ENCODE assay signal across 23 cellular contexts in the genomic region with DNA sequence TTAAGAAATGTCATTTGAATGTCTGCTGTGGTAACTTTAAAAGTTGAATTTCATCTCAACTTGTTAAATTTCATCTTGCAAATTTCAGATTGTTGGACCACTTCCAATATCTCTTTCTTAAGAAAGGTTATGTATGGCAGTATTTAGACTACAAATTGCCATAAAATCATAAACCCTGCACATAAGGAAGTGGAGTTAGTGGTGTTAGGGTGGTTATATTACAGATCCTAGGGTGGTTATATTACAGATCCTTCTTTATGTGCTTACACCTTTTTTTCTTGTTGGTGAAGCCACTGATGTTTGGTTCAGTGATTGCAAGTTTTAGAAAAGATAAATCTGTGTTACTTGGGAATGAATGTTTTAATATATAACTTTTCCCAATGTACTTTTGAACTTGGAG.
"Had no signal": no experiment of that assay in that cellular context is flagged by ENCODE, and none has a peak within 500 bp of the region (broad histone marks: within the 10 kb centered on the region; RNA-seq: fewer than 3 reads in every experiment).

No MANE protein-coding gene starts in this region.

- H3K4me3 Mint-ChIP-seq: naive thymus-derived CD8-positive, alpha-beta T cell; neural progenitor cell; stimulated activated naive CD8-positive, alpha-beta T cell treated with anti-CD3 and anti-CD28 coated beads, Interleukin-15, Interleukin-2, amounts not matched to agents 100 ng/mL and 50 ng/mL, for 24 hours had no signal

- H3K36me3 ChIP-seq: colonic mucosa, neural progenitor cell, ovary, tibial artery, upper lobe of right lung, vagina had no signal

- H3K9me3 Mint-ChIP-seq: naive thymus-derived CD8-positive, alpha-beta T cell; neural progenitor cell; stimulated activated naive CD8-positive, alpha-beta T cell treated with anti-CD3 and anti-CD28 coated beads, Interleukin-15, Interleukin-2, amounts not matched to agents 100 ng/mL and 50 ng/mL, for 24 hours had no signal

- H3K4me2 ChIP-seq: neural progenitor cell had no signal

- H3K4me1 Mint-ChIP-seq: naive thymus-derived CD8-positive, alpha-beta T cell had no signal

- H3K27ac Mint-ChIP-seq: naive thymus-derived CD8-positive, alpha-beta T cell; neural progenitor cell; progenitor cell of endocrine pancreas; stimulated activated naive CD8-positive, alpha-beta T cell treated with anti-CD3 and anti-CD28 coated beads, Interleukin-15, Interleukin-2, amounts not matched to agents 100 ng/mL and 50 ng/mL, for 24 hours had no signal

- H2AFZ ChIP-seq: hepatocyte, neural progenitor cell had no signal

- ATAC-seq: foreskin keratinocyte; left cardiac atrium; left ventricle myocardium superior; naive thymus-derived CD8-positive, alpha-beta T cell; right cardiac atrium; upper lobe of right lung had no signal

- H3K4me3 ChIP-seq: colonic mucosa, hepatocyte, lung, neural progenitor cell, ovary, tibial artery, upper lobe of right lung, vagina had no signal

- H3K36me3 Mint-ChIP-seq: naive thymus-derived CD8-positive, alpha-beta T cell had no signal

- H3K27me3 Mint-ChIP-seq: progenitor cell of endocrine pancreas had no signal

- DNase-seq: colonic mucosa; dermis blood vessel endothelial cell; foreskin keratinocyte; head of caudate nucleus; kidney; left cardiac atrium; left ventricle myocardium superior; mesendoderm; naive thymus-derived CD8-positive, alpha-beta T cell; nucleus accumbens; ovary; right cardiac atrium; small intestine; stimulated activated CD4-positive, alpha-beta T cell treated with anti-CD3 and anti-CD28 coated beads, Interleukin-12 subunit alpha, Interleukin-12 subunit beta, amount 100 ng/mL, for 4 hours; stimulated activated CD4-positive, alpha-beta T cell treated with anti-CD3 and anti-CD28 coated beads, Interleukin-2, amount 100 ng/mL, for 48 hours; tibial artery; upper lobe of right lung had no signal

- H3K4me1 ChIP-seq: tibial artery had no signal

- H3K9ac ChIP-seq: neural progenitor cell had no signal

- H3K27me3 ChIP-seq: colonic mucosa, foreskin keratinocyte, hepatocyte, neural progenitor cell, ovary, tibial artery, upper lobe of right lung, vagina had no signal

- H3K27ac ChIP-seq: colonic mucosa, foreskin keratinocyte, hepatocyte, neural progenitor cell, ovary, tibial artery, upper lobe of right lung, vagina had no signal

- H3K9me3 ChIP-seq: colonic mucosa, ovary, tibial artery, upper lobe of right lung, vagina had no signal
